ENCODE assay signal across 18 cellular contexts in genomic region chr9:29440449-29440848, GRCh38.
DNase-seq lines count a peak whose midpoint lies in the region; ATAC-seq and TF ChIP-seq lines count a peak whose summit lies in the region.
"Had no signal": no experiment of that assay in that cellular context is flagged by ENCODE, and none has a peak within 500 bp of the region (broad histone marks: within the 10 kb centered on the region; RNA-seq: fewer than 3 reads in every experiment).

No MANE protein-coding gene starts in this region.

- no peak overlapping the region for H2AK5ac ChIP-seq in mesendoderm (ENCODE audit: low read length)

- POLR2A ChIA-PET in PC-3 (lab: Charles Lee; ENCODE audit: unreplicated experiment) = no interaction called here
- POLR2A ChIA-PET in CD4-positive, alpha-beta T cell (lab: Charles Lee) = no interaction called here

- H4K8ac ChIP-seq in mesendoderm (ENCODE audit: low read depth, low read length) = no peak overlapping the region

- peak; percentile 69 for DNase-seq in PC-3
- no peak for DNase-seq in endodermal cell
- DNase-seq in mesendoderm = peak; percentile 29
- DNase-seq in smooth muscle cell (lab: John Stamatoyannopoulos, UW; ENCODE audit: unreplicated experiment) = no peak
- no peak for DNase-seq in stimulated activated CD4-positive, alpha-beta T cell treated with anti-CD3 and anti-CD28 coated beads, Interleukin-4, amount 100 ng/mL, for 24 hours
- DNase-seq in CD4-positive, alpha-beta T cell = no peak
- no peak for DNase-seq in NCI-H526 treated with DMSO at 0.1 percent for 48 hours (lab: John Stamatoyannopoulos, UW)
- DNase-seq: ACHN; BE2C; C1 segment of cervical spinal cord; Caco-2; CD4-positive, CD25-positive, alpha-beta regulatory T cell; GDM1; HCEC 1CT; IMR-90 had no signal

- H3K4me2 ChIP-seq in PC-3 (ENCODE audit: low read length) = peak overlapping the region; percentile 90
- no peak overlapping the region for H3K4me2 ChIP-seq in mesendoderm (ENCODE audit: low read length)
- H3K4me2 ChIP-seq in smooth muscle cell = peak overlapping the region; percentile 64
- H3K4me2 ChIP-seq: GM23338 had no signal

- peak overlapping the region; percentile 82 for H3K27ac Mint-ChIP-seq in endodermal cell
- no peak overlapping the region for H3K27ac Mint-ChIP-seq in CD4-positive, alpha-beta T cell
- H3K27ac Mint-ChIP-seq: CD4-positive, CD25-positive, alpha-beta regulatory T cell; GM23338 had no signal

- no peak overlapping the region for H3K4me3 Mint-ChIP-seq in endodermal cell
- no peak overlapping the region for H3K4me3 Mint-ChIP-seq in CD4-positive, alpha-beta T cell
- H3K4me3 Mint-ChIP-seq: CD4-positive, CD25-positive, alpha-beta regulatory T cell; GM23338; HFFc6 had no signal

- TF ChIP-seq CTCF in PC-3 (conservative IDR thresholded peaks at IDR 0.05; ENCODE audit: low read depth, low read length) (no peak), endodermal cell (conservative IDR thresholded peaks at IDR 0.05) (no peak), smooth muscle cell (IDR thresholded peaks at IDR 0.05; ENCODE audit: borderline replicate concordance, insufficient read depth, poor library complexity, severe bottlenecking) (no peak)
- no peak for TF ChIP-seq CTCF in CD4-positive, alpha-beta T cell (IDR thresholded peaks at IDR 0.05)

- H3K23ac ChIP-seq in mesendoderm (ENCODE audit: low read length) = no peak overlapping the region

- WGBS in endodermal cell (ENCODE audit: insufficient coverage in 1 of 2, insufficient read length in 1 of 2), 2 experiments = 71 to 94% methylated on average over 3 to 4 of the region's 4 CpGs
- no CpG with 5 or more reads among the region's 4 CpGs for WGBS in mesendoderm (ENCODE audit: extremely low coverage, insufficient coverage, low lambda C conversion rate)
- 15% methylated on average over 4 of the region's 4 CpGs for WGBS in smooth muscle cell (ENCODE audit: low lambda C conversion rate)

- H3K9me3 ChIP-seq in PC-3 (ENCODE audit: low read length) (no peaks in the 10 kb centered on the region), endodermal cell (ENCODE audit: control insufficient read depth, low read length) (no peaks in the 10 kb centered on the region), smooth muscle cell (replicated peaks; ENCODE audit: low read depth) (no peaks in the 10 kb centered on the region)
- H3K9me3 ChIP-seq in CD4-positive, alpha-beta T cell (ENCODE audit: control insufficient read depth, low read length) = no peaks in the 10 kb centered on the region
- H3K9me3 ChIP-seq: BE2C, Caco-2 had no signal

- CTCF ChIA-PET in PC-3 (lab: Charles Lee) = no interaction called here
- CTCF ChIA-PET in CD4-positive, alpha-beta T cell (lab: Charles Lee) = no interaction called here

- H3K9me2 ChIP-seq in PC-3 (replicated peaks; ENCODE audit: low read length) = no peaks in the 10 kb centered on the region

- H2AFZ ChIP-seq in PC-3 (ENCODE audit: low read length) (no peak overlapping the region), smooth muscle cell (ENCODE audit: low read depth) (peak overlapping the region; percentile 20)
- H2AFZ ChIP-seq: GM23338 had no signal

- no peak overlapping the region for H3K18ac ChIP-seq in mesendoderm (ENCODE audit: low read length)

- peak overlapping the region; percentile 64 for H3K4me3 ChIP-seq in PC-3 (ENCODE audit: low read length)
- peak overlapping the region; percentile 38 for H3K4me3 ChIP-seq in endodermal cell (ENCODE audit: low read length)
- no peak overlapping the region for H3K4me3 ChIP-seq in mesendoderm (ENCODE audit: low read length)
- no peak overlapping the region for H3K4me3 ChIP-seq in smooth muscle cell
- H3K4me3 ChIP-seq: GM23338 had no signal

- no peak overlapping the region for H4K5ac ChIP-seq in mesendoderm (ENCODE audit: low read length)

- no peak overlapping the region for H2BK5ac ChIP-seq in mesendoderm (ENCODE audit: low read length)

- H3K36me3 Mint-ChIP-seq in endodermal cell (ENCODE audit: low read depth) = peaks cover under 1% of the 10 kb centered on the region
- H3K36me3 Mint-ChIP-seq in CD4-positive, alpha-beta T cell (ENCODE audit: low read depth) = no peaks in the 10 kb centered on the region
- H3K36me3 Mint-ChIP-seq: CD4-positive, CD25-positive, alpha-beta regulatory T cell had no signal

- H3K4ac ChIP-seq in mesendoderm (ENCODE audit: low read depth, low read length) = no peak overlapping the region

- no peak overlapping the region for H3K56ac ChIP-seq in mesendoderm (ENCODE audit: low read length)

- H3K79me2 ChIP-seq in PC-3 (ENCODE audit: low read length) (peaks cover 72% of the 10 kb centered on the region), mesendoderm (ENCODE audit: control insufficient read depth, insufficient read depth, low read length) (no peaks in the 10 kb centered on the region), smooth muscle cell (ENCODE audit: low read depth) (peaks cover 13% of the 10 kb centered on the region)

- H3K9ac ChIP-seq in PC-3 (ENCODE audit: low read length) (peak overlapping the region; percentile 86), endodermal cell (ENCODE audit: extremely low read depth, low read length, poor library complexity, severe bottlenecking) (no peak overlapping the region), mesendoderm (ENCODE audit: low read length) (no peak overlapping the region), smooth muscle cell (ENCODE audit: low read depth) (peak overlapping the region; percentile 67)

- no peaks in the 10 kb centered on the region for H3K9me3 Mint-ChIP-seq in endodermal cell
- peaks cover 2% of the 10 kb centered on the region for H3K9me3 Mint-ChIP-seq in CD4-positive, alpha-beta T cell
- H3K9me3 Mint-ChIP-seq: GM23338, HFFc6 had no signal

- H3K27ac ChIP-seq in PC-3 (ENCODE audit: low read length) (peak overlapping the region; percentile 100), endodermal cell (ENCODE audit: low read depth, low read length) (no peak overlapping the region), mesendoderm (ENCODE audit: low read depth, low read length) (no peak overlapping the region), smooth muscle cell (ENCODE audit: low read depth) (peak overlapping the region; percentile 93)
- no peak overlapping the region for H3K27ac ChIP-seq in CD4-positive, alpha-beta T cell (ENCODE audit: low read depth, low read length)
- H3K27ac ChIP-seq: HL-60 had no signal

- H4K20me1 ChIP-seq in PC-3 (ENCODE audit: low read length) (no peaks in the 10 kb centered on the region), smooth muscle cell (ENCODE audit: low read depth) (no peaks in the 10 kb centered on the region)

- H3K27me3 Mint-ChIP-seq in endodermal cell (ENCODE audit: insufficient read depth) = no peaks in the 10 kb centered on the region
- H3K27me3 Mint-ChIP-seq in CD4-positive, alpha-beta T cell = no peaks in the 10 kb centered on the region
- H3K27me3 Mint-ChIP-seq: CD4-positive, CD25-positive, alpha-beta regulatory T cell had no signal

- peaks cover 61% of the 10 kb centered on the region for H3K4me1 Mint-ChIP-seq in endodermal cell
- H3K4me1 Mint-ChIP-seq in CD4-positive, alpha-beta T cell (ENCODE audit: low read depth) = no peaks in the 10 kb centered on the region
- H3K4me1 Mint-ChIP-seq: CD4-positive, CD25-positive, alpha-beta regulatory T cell; GM23338 had no signal

- H3K36me3 ChIP-seq in PC-3 (ENCODE audit: low read depth, low read length) (peaks cover 9% of the 10 kb centered on the region), endodermal cell (ENCODE audit: control insufficient read depth, insufficient read depth, low read length) (no peaks in the 10 kb centered on the region), mesendoderm (ENCODE audit: control insufficient read depth, insufficient read depth, low read length) (no peaks in the 10 kb centered on the region), smooth muscle cell (ENCODE audit: low read depth) (no peaks in the 10 kb centered on the region)
- H3K36me3 ChIP-seq: BE2C had no signal

- peaks cover 46% of the 10 kb centered on the region for H3K4me1 ChIP-seq in PC-3 (ENCODE audit: insufficient read depth, low read length)
- peaks cover 15% of the 10 kb centered on the region for H3K4me1 ChIP-seq in endodermal cell (ENCODE audit: control insufficient read depth, insufficient read depth, low read length)
- H3K4me1 ChIP-seq in mesendoderm (ENCODE audit: control insufficient read depth, low read depth, low read length) = no peaks in the 10 kb centered on the region
- peaks cover 7% of the 10 kb centered on the region for H3K4me1 ChIP-seq in smooth muscle cell (ENCODE audit: low read depth)
- H3K4me1 ChIP-seq: BE2C, Caco-2 had no signal

- H3K79me1 ChIP-seq in mesendoderm (ENCODE audit: low read length) = no peaks in the 10 kb centered on the region

- H3F3A ChIP-seq in PC-3 (ENCODE audit: low read length, unreplicated experiment) = no peaks in the 10 kb centered on the region
- H3F3A ChIP-seq in smooth muscle cell (ENCODE audit: low read depth) = no peaks in the 10 kb centered on the region

- H2BK120ac ChIP-seq in mesendoderm (ENCODE audit: low read depth, low read length) = no peak overlapping the region

- TSS peak; percentile 70 for BruUV-seq in PC-3 (replicated peaks; lab: Mats Ljungman, UMichigan)

- no peak overlapping the region for H2BK15ac ChIP-seq in mesendoderm (replicated peaks; ENCODE audit: low read depth)

- intact Hi-C loops in PC-3 (cut with micrococcal nuclease) = loop anchor here (5.0 to 10.0 kb wide), 3 partner anchors 43 to 226 kb away; partner anchors contain the start of gene LINGO2
- intact Hi-C loops in CD4-positive, alpha-beta T cell (cut with DNase I, micrococcal nuclease) = no loop called here

- ATAC-seq in PC-3 = peak; percentile 85
- no peak for ATAC-seq in CD4-positive, alpha-beta T cell (ENCODE audit: poor library complexity)
- ATAC-seq: GM23338 had no signal

- H3K27me3 ChIP-seq in PC-3 (ENCODE audit: low read length) = no peaks in the 10 kb centered on the region
- no peaks in the 10 kb centered on the region for H3K27me3 ChIP-seq in endodermal cell (ENCODE audit: control insufficient read depth, insufficient read depth, low read length, poor library complexity, severe bottlenecking)
- no peaks in the 10 kb centered on the region for H3K27me3 ChIP-seq in mesendoderm (ENCODE audit: insufficient read depth, low read length, poor library complexity)
- no peaks in the 10 kb centered on the region for H3K27me3 ChIP-seq in smooth muscle cell (ENCODE audit: low read depth)
- no peaks in the 10 kb centered on the region for H3K27me3 ChIP-seq in CD4-positive, alpha-beta T cell (ENCODE audit: control insufficient read depth, insufficient read depth, low read length)
- H3K27me3 ChIP-seq: BE2C had no signal

Comparison
In these comparisons a context has a peak if more than half of its experiments do, and no peak if none do; other contexts are left out.
1. DNase-seq: peak in PC-3 (single experiment) and mesendoderm (single experiment); none in endodermal cell (single experiment), smooth muscle cell (single experiment), stimulated activated CD4-positive, alpha-beta T cell treated with anti-CD3 and anti-CD28 coated beads, Interleukin-4, amount 100 ng/mL, for 24 hours (single experiment), CD4-positive, alpha-beta T cell (0 of 10) and NCI-H526 treated with DMSO at 0.1 percent for 48 hours (single experiment).
2. H3K27ac ChIP-seq: peak in PC-3 (single experiment) and smooth muscle cell (single experiment); none in endodermal cell (single experiment), mesendoderm (single experiment) and CD4-positive, alpha-beta T cell (single experiment).
3. H3K4me3 ChIP-seq: peak in PC-3 (single experiment) and endodermal cell (single experiment); none in mesendoderm (single experiment) and smooth muscle cell (single experiment).
4. H3K9ac ChIP-seq: peak in PC-3 (single experiment) and smooth muscle cell (single experiment); none in endodermal cell (single experiment) and mesendoderm (single experiment).